Comparison of ENCODE assay signal across 28 cellular contexts in genomic region chr3:30439451-30440053, GRCh38.
A peak's percentile ranks its signal among the peaks of the same experiment; 100 is the strongest.
DNase-seq lines count a peak whose midpoint lies in the region; ATAC-seq and TF ChIP-seq lines count a peak whose summit lies in the region.
"Had no signal": no experiment of that assay in that cellular context is flagged by ENCODE, and none has a peak within 500 bp of the region (broad histone marks: within the 10 kb centered on the region; RNA-seq: fewer than 3 reads in every experiment).

No MANE protein-coding gene starts in this region.

- TF ChIP-seq CTCF in heart left ventricle (IDR thresholded peaks at IDR 0.05), result no peak
- no peak for TF ChIP-seq CTCF in esophagus muscularis mucosa (IDR thresholded peaks at IDR 0.05)
- no peak for TF ChIP-seq CTCF in vagina (IDR thresholded peaks at IDR 0.05)

- H3K27me3 ChIP-seq in heart left ventricle, result no peaks in the 10 kb centered on the region
- H3K27me3 ChIP-seq in esophagus muscularis mucosa, result no peaks in the 10 kb centered on the region
- no peaks in the 10 kb centered on the region for H3K27me3 ChIP-seq in vagina
- H3K27me3 ChIP-seq: cardiac muscle cell, right lobe of liver, SJCRH30 had no signal

- no peak overlapping the region for H3K4me3 ChIP-seq in heart left ventricle
- no peak overlapping the region for H3K4me3 ChIP-seq in esophagus muscularis mucosa
- H3K4me3 ChIP-seq in vagina, result no peak overlapping the region
- H3K4me3 ChIP-seq: cardiac muscle cell, lower lobe of right lung, right lobe of liver, SJCRH30 had no signal

- no peak for ATAC-seq in heart left ventricle
- no peak for ATAC-seq in Right ventricle myocardium superior (ENCODE audit: poor library complexity)
- ATAC-seq in HG03565 (IDR thresholded peaks at IDR 0.05; ENCODE audit: unreplicated experiment), result no peak
- no peak for ATAC-seq in HG02840 (IDR thresholded peaks at IDR 0.05; ENCODE audit: low FRiP score, unreplicated experiment)
- ATAC-seq: activated naive CD4-positive, alpha-beta T cell treated with anti-CD3 and anti-CD28 coated beads, Interleukin-2, amount 50 U/mL, for 72 hours had no signal

- H3K4me1 ChIP-seq in heart left ventricle (peaks cover 0 to 51% (median 31%) of the 10 kb centered on the region in 12 donors), esophagus muscularis mucosa (peaks cover 16 to 74% (median 72%) of the 10 kb centered on the region in 4 donors), vagina (no peaks in the 10 kb centered on the region)
- H3K4me1 ChIP-seq: parathyroid adenoma, right lobe of liver had no signal

- TF ChIP-seq POLR2A in heart left ventricle (IDR thresholded peaks at IDR 0.05) (no peak), esophagus muscularis mucosa (IDR thresholded peaks at IDR 0.05; ENCODE audit: low read depth) (no peak), vagina (IDR thresholded peaks at IDR 0.05) (no peak)

- intact Hi-C loops in heart left ventricle (cut with DNase I) (loop anchor here in 9 of 10 donors (2.0 to 10.0 kb wide), 10 partner anchors 13 to 255 kb away; partner anchors contain the start of gene TGFBR2 (in 5 of the 9)), Right ventricle myocardium superior (cut with DNase I) (loop anchor here (5.0 to 10.0 kb wide), 3 partner anchors 78 to 255 kb away; partner anchors contain the start of gene TGFBR2), esophagus muscularis mucosa (cut with DNase I) (loop anchor here (2.0 to 5.0 kb wide), 2 partner anchors 79 to 168 kb away; partner anchors contain the start of gene TGFBR2), posterior vena cava (cut with DNase I) (loop anchor here in 1 of 2 donors (10.0 kb wide), 1 partner anchor 75 kb away; no protein-coding TSS in a partner anchor), vagina (cut with DNase I) (loop anchor here (10.0 kb wide), 1 partner anchor 55 kb away; no protein-coding TSS in a partner anchor)

- DNase-seq in heart left ventricle (no peak), Right ventricle myocardium superior (no peak), esophagus muscularis mucosa (ENCODE audit: extremely low spot score) (no peak), posterior vena cava (ENCODE audit: low spot score) (peak; percentile 54), vagina (ENCODE audit: extremely low spot score in 2 of 2) (no peak), SIG-M5 treated with dmso at 0.1 percent for 504 hours (lab: John Stamatoyannopoulos, UW; ENCODE audit: unreplicated experiment) (no peak)
- DNase-seq: 8988T; activated CD4-positive, alpha-beta T cell treated with anti-CD3 and anti-CD28 coated beads, Interleukin-2, amount 10 ng/mL, durations not matched to agents 24 days and 14 days; activated CD8-positive, alpha-beta memory T cell treated with anti-CD3 and anti-CD28 coated beads for 24 hours; Calu3; cortex of kidney; DND-41; effector memory CD4-positive, alpha-beta T cell; GF-D8; lower lobe of right lung; NCI-H1048; NCI-H1694; NCI-H748 treated with DMSO at 0.1 percent for 48 hours; right lobe of liver; SJCRH30; stimulated activated CD4-positive, alpha-beta T cell treated with anti-CD3 and anti-CD28 coated beads, Interleukin-4, amount 100 ng/mL, for 24 hours; WERI-Rb-1 had no signal

- 90 to 96% (median 94%) methylated on average over 9 of the region's 9 CpGs for WGBS in heart left ventricle, 4 donors
- WGBS in esophagus muscularis mucosa, result 82% methylated on average over 9 of the region's 9 CpGs

- no peak for TF ChIP-seq EP300 in esophagus muscularis mucosa (IDR thresholded peaks at IDR 0.05)

- H3K27ac ChIP-seq in heart left ventricle (peak overlapping the region in 11 of 12 donors; percentile 69 to 95 (median 82)), esophagus muscularis mucosa (replicated peaks in 1 of 4) (peak overlapping the region; percentile 80 to 89 (median 84)), vagina (peak overlapping the region; percentile 42)
- H3K27ac ChIP-seq: epithelial cell of prostate, lower lobe of right lung, parathyroid adenoma, right lobe of liver, SJCRH30, WERI-Rb-1 had no signal

- H3K9me3 ChIP-seq in heart left ventricle (no peaks in the 10 kb centered on the region), esophagus muscularis mucosa (no peaks in the 10 kb centered on the region), vagina (no peaks in the 10 kb centered on the region)
- H3K9me3 ChIP-seq: lower lobe of right lung, right lobe of liver, SJCRH30 had no signal

- no peaks in the 10 kb centered on the region for H3K36me3 ChIP-seq in heart left ventricle
- no peaks in the 10 kb centered on the region for H3K36me3 ChIP-seq in esophagus muscularis mucosa
- H3K36me3 ChIP-seq in vagina, result no peaks in the 10 kb centered on the region
- H3K36me3 ChIP-seq: cardiac muscle cell, lower lobe of right lung, right lobe of liver, SJCRH30, WERI-Rb-1 had no signal
